Comparison of ENCODE assay signal across 1 cellular context in the genomic region with DNA sequence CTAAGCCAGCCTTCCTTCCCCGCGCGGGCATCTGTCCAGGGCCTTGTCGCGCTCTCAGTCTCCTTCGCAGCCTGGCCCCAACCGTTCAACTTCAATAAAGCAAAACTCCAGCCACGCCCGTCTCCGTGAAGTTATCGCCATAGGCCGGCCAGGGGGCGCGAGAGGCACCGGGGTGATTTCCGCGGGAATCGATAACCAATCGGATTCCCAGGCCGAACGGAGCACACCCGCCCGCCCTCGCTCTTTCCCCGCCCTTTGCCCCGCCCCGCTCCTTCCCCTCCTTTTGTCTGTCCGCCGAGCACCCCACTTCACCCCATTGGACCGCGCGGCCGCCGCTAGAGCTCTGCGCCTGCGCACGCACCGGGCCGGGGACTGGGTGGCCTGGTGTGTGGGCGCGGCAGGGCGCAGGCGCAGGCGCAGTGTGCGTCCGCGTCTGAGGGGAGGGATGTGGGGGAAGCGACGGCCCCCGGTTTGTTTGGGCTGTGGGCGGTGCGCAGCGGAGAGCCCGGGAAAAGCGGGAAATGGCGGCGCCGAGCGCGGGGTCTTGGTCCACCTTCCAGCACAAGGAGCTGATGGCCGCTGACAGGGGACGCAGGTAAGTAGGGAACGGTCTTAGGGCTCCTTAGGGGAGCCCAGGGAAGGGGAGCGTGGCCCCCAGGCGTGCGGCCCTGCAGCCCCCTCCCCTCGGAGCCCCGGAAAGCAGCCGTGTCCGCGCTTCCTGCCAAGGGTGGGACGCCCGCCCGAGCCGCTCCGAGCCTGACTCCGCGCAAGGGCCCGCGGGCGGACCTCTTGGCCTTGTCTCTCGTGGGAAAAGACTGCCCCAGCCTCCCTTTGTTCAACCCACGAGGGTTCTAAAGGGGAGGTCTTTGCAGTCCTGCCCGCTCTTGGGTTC.
A peak's percentile ranks its signal among the peaks of the same experiment; 100 is the strongest.
TF ChIP-seq lines count a peak whose summit lies in the region.

CASP2 (plus strand) TSS at position 417 of the 892 bp plus-strand sequence; CDS start at position 522, 105 bp downstream.

TF ChIP-seq in A549, 52 proteins besides CTCF, POLR2A, EP300 and RAD21 (continued from another document):
- TF ChIP-seq EHF (CRISPR knock-in tag; IDR thresholded peaks at IDR 0.05) (peak; percentile 48; the same call in 1 of the 2 replicates), HOXB5 (CRISPR knock-in tag; IDR thresholded peaks at IDR 0.05) (peak; percentile 85; the same call in 1 of the 2 replicates), ZC3H11A (IDR thresholded peaks at IDR 0.05) (no peak), MAZ (IDR thresholded peaks at IDR 0.05; ENCODE audit: borderline replicate concordance, low read depth, low read length) (no peak)
